In the genomic region with DNA sequence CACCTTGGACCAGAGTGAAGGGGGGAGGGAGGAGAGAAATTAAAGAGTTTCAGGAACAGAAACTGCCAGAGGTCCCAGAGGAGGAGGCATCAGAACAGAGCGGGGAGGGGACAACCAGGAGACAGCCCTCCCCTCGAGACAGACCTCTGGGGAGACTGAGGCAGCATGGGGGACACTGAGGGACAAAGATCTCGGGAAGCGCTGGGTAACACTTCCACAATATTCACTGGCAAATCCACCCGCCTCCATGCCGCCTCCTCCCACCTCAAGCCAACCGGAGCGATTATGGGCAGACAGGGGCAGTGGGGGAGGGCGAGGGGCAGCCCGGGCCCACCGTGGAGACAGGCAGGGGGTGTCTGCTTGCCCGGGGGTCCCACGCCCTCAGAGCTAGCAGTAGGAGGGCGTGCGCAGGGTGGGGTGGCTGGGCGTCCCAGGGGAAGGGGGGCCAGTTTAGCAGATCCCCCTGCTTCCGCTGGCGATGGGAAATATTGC, we compare ENCODE assay signal across 8 cellular contexts. TPM values are rescaled to one million over a fixed set of nuclear protein-coding genes. Genes with fewer than 3 reads are reported as not detected.
DNase-seq lines count a peak whose midpoint lies in the region; ATAC-seq and TF ChIP-seq lines count a peak whose summit lies in the region.

No MANE protein-coding gene starts in this region.

- ATAC-seq in left ventricle myocardium superior (no peak), lower lobe of right lung (no peak), aorta (ENCODE audit: low FRiP score) (no peak), HG02798 (IDR thresholded peaks at IDR 0.05; ENCODE audit: poor library complexity, unreplicated experiment) (no peak)

- intact Hi-C loops in left ventricle myocardium superior (cut with micrococcal nuclease): no loop called here
- intact Hi-C loops in ascending aorta (cut with DNase I): loop anchor here (5.0 kb wide), 1 partner anchor 70 kb away; no protein-coding TSS in a partner anchor
- intact Hi-C loops in lower lobe of right lung (cut with DNase I): no loop called here
- intact Hi-C loops in aorta (cut with DNase I): no loop called here

- no peaks in the 10 kb centered on the region for H3K27me3 ChIP-seq in cardiac muscle cell
- H3K27me3 ChIP-seq in ascending aorta: no peaks in the 10 kb centered on the region
- peaks cover 7% of the 10 kb centered on the region for H3K27me3 ChIP-seq in lower lobe of right lung (ENCODE audit: low read depth)
- H3K27me3 ChIP-seq in aorta (ENCODE audit: control insufficient read depth in 1 of 2, insufficient read depth in 2 of 2, low read length in 1 of 2): no peaks in the 10 kb centered on the region

- WGBS in aorta, 2 donors: 0 to 1% methylated on average over 11 to 18 of the region's 18 CpGs

- H3K4me3 ChIP-seq in cardiac muscle cell (peak overlapping the region; percentile 97), ascending aorta (peak overlapping the region; percentile 83 to 93), lower lobe of right lung (peak overlapping the region; percentile 95), aorta (ENCODE audit: low read length in 2 of 2) (peak overlapping the region; percentile 73 to 74)

- H3K36me3 ChIP-seq in cardiac muscle cell: no peaks in the 10 kb centered on the region
- H3K36me3 ChIP-seq in ascending aorta: no peaks in the 10 kb centered on the region
- H3K36me3 ChIP-seq in lower lobe of right lung: no peaks in the 10 kb centered on the region
- H3K36me3 ChIP-seq in aorta (ENCODE audit: control insufficient read depth in 1 of 2, insufficient read depth in 2 of 2, low read length in 1 of 2): no peaks in the 10 kb centered on the region

- H3K27ac ChIP-seq in cardiac muscle cell (no peak overlapping the region), ascending aorta (peak overlapping the region; percentile 75 to 88), lower lobe of right lung (peak overlapping the region; percentile 81), aorta (ENCODE audit: low read depth in 1 of 2, low read length in 2 of 2) (no peak overlapping the region)

- TF ChIP-seq CTCF in cardiac muscle cell (IDR thresholded peaks at IDR 0.05; ENCODE audit: low read depth, low read length) (no peak), ascending aorta (IDR thresholded peaks at IDR 0.05) (no peak), lower lobe of right lung (IDR thresholded peaks at IDR 0.05) (no peak)

- H3K4me1 ChIP-seq in cardiac muscle cell (ENCODE audit: low read depth) (peaks cover 18% of the 10 kb centered on the region), ascending aorta (peaks cover 3 to 42% of the 10 kb centered on the region in 2 donors), lower lobe of right lung (peaks cover 78% of the 10 kb centered on the region), aorta (ENCODE audit: control insufficient read depth in 1 of 2, insufficient read depth in 2 of 2, low read length in 2 of 2) (peaks cover 0 to 2% of the 10 kb centered on the region in 2 donors)

- H3K9me3 ChIP-seq in cardiac muscle cell (ENCODE audit: low read depth): no peaks in the 10 kb centered on the region
- no peaks in the 10 kb centered on the region for H3K9me3 ChIP-seq in ascending aorta
- no peaks in the 10 kb centered on the region for H3K9me3 ChIP-seq in lower lobe of right lung
- H3K9me3 ChIP-seq in aorta (ENCODE audit: control insufficient read depth, low read length): no peaks in the 10 kb centered on the region

- DNase-seq in cardiac muscle cell (ENCODE audit: low read depth in 1 of 2, low spot score in 1 of 2): no peak
- no peak for DNase-seq in left ventricle myocardium superior
- DNase-seq in ascending aorta (ENCODE audit: low spot score in 2 of 2): peak in 1 of 2 donors; percentile 62
- DNase-seq in lower lobe of right lung: no peak
- peak in 1 of 2 donors; percentile 55 for DNase-seq in aorta
- DNase-seq in stimulated activated CD4-positive, alpha-beta T cell treated with anti-CD3 and anti-CD28 coated beads, Interleukin-4, amount 100 ng/mL, for 24 hours: no peak
- DNase-seq in ecto neural progenitor cell (ENCODE audit: low spot score): no peak

RNA-seq across cellular contexts. Expression of gene PCGF2, which starts 1.2 kb away (rescaled TPM):
- 14.4 and 21.7 TPM in 2 replicates for total RNA-seq in cardiac muscle cell
- polyA plus RNA-seq in cardiac muscle cell: 10.7 and 12.2 TPM in 2 replicates
- total RNA-seq in left ventricle myocardium superior: 23.8 TPM
- 64.8 TPM for total RNA-seq in ascending aorta
- total RNA-seq in lower lobe of right lung: 53.5 TPM
- 10 to 100 TPM; 61.4 to 75.5 TPM for total RNA-seq in aorta
- polyA plus RNA-seq in aorta: 10 to 100 TPM; 32.8 to 33.2 TPM

RNA-seq across cellular contexts. Expression of gene PSMB3, which starts 5.6 kb away (rescaled TPM):
- total RNA-seq in cardiac muscle cell (166 and 188 TPM in 2 replicates), left ventricle myocardium superior (167 TPM), ascending aorta (189 TPM), lower lobe of right lung (128 TPM), aorta (100 to 1,000 TPM in 1 of 2 donors, 10 to 100 TPM in 1; 99.9 to 109 TPM)
- polyA plus RNA-seq in cardiac muscle cell (333 and 379 TPM in 2 replicates), aorta (100 to 1,000 TPM; 164 to 183 TPM)

RNA-seq across cellular contexts. Expression of gene CISD3, which starts 16.8 kb away (rescaled TPM):
- total RNA-seq in cardiac muscle cell (4.9 and 7.4 TPM in 2 replicates), left ventricle myocardium superior (87.9 TPM), ascending aorta (27.6 TPM), lower lobe of right lung (31.3 TPM), aorta (10 to 100 TPM; 18.3 to 18.8 TPM)
- polyA plus RNA-seq in cardiac muscle cell (20.6 and 29.7 TPM in 2 replicates), aorta (10 to 100 TPM; 42.4 to 59.0 TPM)

RNA-seq across cellular contexts. Expression of gene MLLT6, which starts 41.9 kb away (rescaled TPM):
- total RNA-seq in cardiac muscle cell (48.4 and 75.8 TPM in 2 replicates), left ventricle myocardium superior (88.0 TPM), ascending aorta (100 TPM), lower lobe of right lung (135 TPM), aorta (100 to 1,000 TPM; 124 to 195 TPM)
- polyA plus RNA-seq in cardiac muscle cell (10.5 and 17.4 TPM in 2 replicates), aorta (10 to 100 TPM; 28.7 to 70.1 TPM)

RNA-seq across cellular contexts. Expression of gene PIP4K2B, which starts 52.4 kb away (rescaled TPM):
- total RNA-seq in cardiac muscle cell: 98.7 and 116 TPM in 2 replicates
- polyA plus RNA-seq in cardiac muscle cell: 17.4 and 23.3 TPM in 2 replicates
- 42.3 TPM for total RNA-seq in left ventricle myocardium superior
- 45.0 TPM for total RNA-seq in ascending aorta
- 44.8 TPM for total RNA-seq in lower lobe of right lung
- 10 to 100 TPM; 32.4 to 48.4 TPM for total RNA-seq in aorta
- 10 to 100 TPM in 1 of 2 donors, 1 to 10 TPM in 1; 9.6 to 26.1 TPM for polyA plus RNA-seq in aorta

Comparison
In these comparisons a context has a peak if more than half of its experiments do, and no peak if none do; other contexts are left out.
1. H3K27ac ChIP-seq: peak in ascending aorta (2 of 2) and lower lobe of right lung (single experiment); none in cardiac muscle cell (single experiment) and aorta (0 of 2).
2. Peak in every context shown above with its lines, with median percentiles within 50 percentile points of each other: H3K4me3 ChIP-seq.